In the genomic region with DNA sequence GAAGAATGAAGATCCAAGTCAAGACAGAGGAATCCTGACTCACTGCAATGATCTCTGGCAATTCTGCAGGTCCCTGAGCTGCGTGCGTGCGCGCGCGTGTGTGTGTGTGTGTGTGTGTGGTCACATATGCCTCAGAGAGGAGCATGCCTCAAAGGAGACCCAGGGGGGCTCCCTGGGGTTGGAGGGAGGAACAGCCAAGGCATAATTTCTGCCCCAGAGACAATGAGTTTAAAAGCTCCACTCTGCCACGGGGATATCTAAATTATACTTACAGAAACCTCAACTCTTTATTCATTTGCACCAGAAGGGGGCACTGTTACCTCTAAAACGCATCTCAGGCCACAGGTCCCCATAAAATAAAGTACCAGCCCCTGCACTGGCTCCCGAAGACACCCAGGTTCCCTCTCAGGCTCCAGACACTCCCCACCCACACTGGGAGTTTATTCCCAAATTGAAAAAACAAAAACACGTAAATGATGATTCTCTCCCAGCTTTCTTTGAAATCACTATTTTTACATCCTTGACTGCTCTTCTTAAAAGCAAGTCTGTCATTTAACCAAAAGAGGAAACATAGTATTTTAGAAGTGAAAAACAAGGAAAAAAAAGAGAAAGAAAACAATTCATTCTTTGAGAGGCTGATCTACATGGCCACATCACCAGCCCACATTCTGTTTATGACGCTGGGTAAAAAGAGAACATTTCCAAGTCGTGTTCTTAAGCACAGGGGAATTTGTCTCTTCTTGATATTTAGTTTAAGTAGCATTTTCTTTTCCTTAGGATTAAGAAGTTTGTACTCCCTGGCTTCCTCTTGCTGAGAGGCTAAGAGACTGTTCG, we compare ENCODE assay signal across 7 cellular contexts.
A peak's percentile ranks its signal among the peaks of the same experiment; 100 is the strongest.
DNase-seq lines count a peak whose midpoint lies in the region; ATAC-seq and TF ChIP-seq lines count a peak whose summit lies in the region.

No MANE protein-coding gene starts in this region.

- H3K36me3 ChIP-seq in SJCRH30 (no peaks in the 10 kb centered on the region), neural cell (ENCODE audit: insufficient read depth, low read length) (no peaks in the 10 kb centered on the region)

- H2AFZ ChIP-seq in neural cell (ENCODE audit: low read depth, low read length): no peak overlapping the region

- H3K9me3 ChIP-seq in SJCRH30 (replicated peaks) (no peaks in the 10 kb centered on the region), neural cell (ENCODE audit: low read length) (no peaks in the 10 kb centered on the region)

- peaks cover 10% of the 10 kb centered on the region for H3K9me3 Mint-ChIP-seq in activated T-helper 1 cell treated with anti-CD3 and anti-CD28 coated beads, Interleukin-12 subunit alpha, Interleukin-12 subunit beta, Interleukin-2, Interleukin-4 antibody, amounts not matched to agents 30 ng/mL and 10 ng/mL and 1 ng/mL, durations not matched to agents 14 hours and 24 hours and 36 hours

- H3K27ac Mint-ChIP-seq in activated T-helper 1 cell treated with anti-CD3 and anti-CD28 coated beads, Interleukin-12 subunit alpha, Interleukin-12 subunit beta, Interleukin-2, Interleukin-4 antibody, amounts not matched to agents 30 ng/mL and 10 ng/mL and 1 ng/mL, durations not matched to agents 14 hours and 24 hours and 36 hours: no peak overlapping the region

- H3F3A ChIP-seq in neural cell (ENCODE audit: insufficient read depth, low read length, poor library complexity, severe bottlenecking): no peaks in the 10 kb centered on the region

- peak; percentile 94 for TF ChIP-seq RAD21 in neural cell (conservative IDR thresholded peaks at IDR 0.05)

- H3K4me3 ChIP-seq in SJCRH30 (no peak overlapping the region), neural cell (ENCODE audit: low read length) (no peak overlapping the region)

- DNase-seq in DMS79 treated with DMSO at 0.1 percent for 48 hours (lab: John Stamatoyannopoulos, UW): peak; percentile 10
- peak; percentile 50 to 81 for DNase-seq in SJCRH30
- peak; percentile 49 for DNase-seq in fibroblast of peridontal ligament (ENCODE audit: extremely low read depth)
- no peak for DNase-seq in activated T-helper 1 cell treated with anti-CD3 and anti-CD28 coated beads, Interleukin-12 subunit alpha, Interleukin-12 subunit beta, Interleukin-2, Interleukin-4 antibody, amounts not matched to agents 30 ng/mL and 10 ng/mL and 1 ng/mL, durations not matched to agents 14 hours and 24 hours and 36 hours (ENCODE audit: low spot score)

- H3K27me3 ChIP-seq in SJCRH30 (no peaks in the 10 kb centered on the region), neural cell (ENCODE audit: insufficient read depth, low read depth, low read length) (no peaks in the 10 kb centered on the region)

- H3K4me1 ChIP-seq in SJCRH30: no peaks in the 10 kb centered on the region

- H3K9me2 ChIP-seq in neural cell (ENCODE audit: insufficient read depth, low read length): no peaks in the 10 kb centered on the region

- H3K4me2 ChIP-seq in neural cell (ENCODE audit: low read length): no peak overlapping the region

- no peaks in the 10 kb centered on the region for H3K27me3 Mint-ChIP-seq in activated T-helper 1 cell treated with anti-CD3 and anti-CD28 coated beads, Interleukin-12 subunit alpha, Interleukin-12 subunit beta, Interleukin-2, Interleukin-4 antibody, amounts not matched to agents 30 ng/mL and 10 ng/mL and 1 ng/mL, durations not matched to agents 14 hours and 24 hours and 36 hours (ENCODE audit: insufficient read depth)

- H3K79me2 ChIP-seq in neural cell (replicated peaks; ENCODE audit: insufficient read depth, low read length): no peaks in the 10 kb centered on the region

- H3K9ac ChIP-seq in neural cell (ENCODE audit: low read length): no peak overlapping the region

- H4K20me1 ChIP-seq in neural cell (ENCODE audit: insufficient read depth): no peaks in the 10 kb centered on the region

- H3K4me3 Mint-ChIP-seq in activated T-helper 1 cell treated with anti-CD3 and anti-CD28 coated beads, Interleukin-12 subunit alpha, Interleukin-12 subunit beta, Interleukin-2, Interleukin-4 antibody, amounts not matched to agents 30 ng/mL and 10 ng/mL and 1 ng/mL, durations not matched to agents 14 hours and 24 hours and 36 hours: no peak overlapping the region

- no peak overlapping the region for H3K27ac ChIP-seq in SJCRH30
- no peak overlapping the region for H3K27ac ChIP-seq in neural cell (ENCODE audit: low read length)

- ATAC-seq in HG03354 (IDR thresholded peaks at IDR 0.05; ENCODE audit: poor library complexity, severe bottlenecking, unreplicated experiment) (peak; percentile 60), GM19351 (IDR thresholded peaks at IDR 0.05; ENCODE audit: unreplicated experiment) (no peak)

- no peak for TF ChIP-seq EP300 in neural cell (conservative IDR thresholded peaks at IDR 0.05; ENCODE audit: poor library complexity, severe bottlenecking)

- H3K4me1 Mint-ChIP-seq in activated T-helper 1 cell treated with anti-CD3 and anti-CD28 coated beads, Interleukin-12 subunit alpha, Interleukin-12 subunit beta, Interleukin-2, Interleukin-4 antibody, amounts not matched to agents 30 ng/mL and 10 ng/mL and 1 ng/mL, durations not matched to agents 14 hours and 24 hours and 36 hours (ENCODE audit: low read depth): no peaks in the 10 kb centered on the region

- intact Hi-C loops in activated T-helper 1 cell treated with anti-CD3 and anti-CD28 coated beads, Interleukin-12 subunit alpha, Interleukin-12 subunit beta, Interleukin-2, Interleukin-4 antibody, amounts not matched to agents 30 ng/mL and 10 ng/mL and 1 ng/mL, durations not matched to agents 14 hours and 24 hours and 36 hours (cut with micrococcal nuclease): loop anchor here (1.0 kb wide), 1 partner anchor 60 kb away; no protein-coding TSS in a partner anchor

- no peaks in the 10 kb centered on the region for H3K36me3 Mint-ChIP-seq in activated T-helper 1 cell treated with anti-CD3 and anti-CD28 coated beads, Interleukin-12 subunit alpha, Interleukin-12 subunit beta, Interleukin-2, Interleukin-4 antibody, amounts not matched to agents 30 ng/mL and 10 ng/mL and 1 ng/mL, durations not matched to agents 14 hours and 24 hours and 36 hours (ENCODE audit: low read depth)

- peak; percentile 88 for TF ChIP-seq CTCF in neural cell (IDR thresholded peaks at IDR 0.05; ENCODE audit: poor library complexity, severe bottlenecking)

TF ChIP-seq in neural cell, 6 proteins besides CTCF, POLR2A, EP300 and RAD21:
- no peak for TF ChIP-seq EZH2 (IDR thresholded peaks at IDR 0.05; ENCODE audit: borderline replicate concordance, insufficient read depth, low read length, poor library complexity, severe bottlenecking)
- no peak for TF ChIP-seq TAF1 (IDR thresholded peaks at IDR 0.05; ENCODE audit: low read depth)
- TF ChIP-seq POLR2AphosphoS5 (IDR thresholded peaks at IDR 0.05): no peak
- peak; percentile 25 for TF ChIP-seq MXI1 (conservative IDR thresholded peaks at IDR 0.05; ENCODE audit: poor library complexity, severe bottlenecking)
- TF ChIP-seq SMC3 (conservative IDR thresholded peaks at IDR 0.05; ENCODE audit: poor library complexity): peak; percentile 94
TF ChIP-seq in neural cell: peak in this region for 2.
